8 cellular contexts compared by ENCODE assay signal in genomic region chr1:150548632-150549495, GRCh38. TPM values are rescaled to one million over a fixed set of nuclear protein-coding genes. Genes with fewer than 3 reads are reported as not detected.
DNase-seq lines count a peak whose midpoint lies in the region; ATAC-seq, FAIRE-seq and TF ChIP-seq lines count a peak whose summit lies in the region.

Gene ADAMTSL4 (plus strand): TSS chr1:150549408. CDS start chr1:150552289, 2,881 bp downstream.

- H3K4me1 ChIP-seq in gastroesophageal sphincter (peaks cover 0 to 66% (median 17%) of the 10 kb centered on the region in 3 donors), neural progenitor cell (peaks cover 17% of the 10 kb centered on the region)

- TF ChIP-seq EP300 in gastroesophageal sphincter (IDR thresholded peaks at IDR 0.05): no peak

- H4K20me1 ChIP-seq in neural progenitor cell (ENCODE audit: low read depth): peaks cover 18% of the 10 kb centered on the region

- H3K4me3 ChIP-seq in H7 (ENCODE audit: insufficient read depth, low read depth, low read length) (peak within 1 kb of the TSS; percentile 62), gastroesophageal sphincter (peak within 1 kb of the TSS; percentile 63 to 69), neural progenitor cell (peak within 1 kb of the TSS; percentile 65)

- peak; percentile 38 to 40 for TF ChIP-seq POLR2A in gastroesophageal sphincter (IDR thresholded peaks at IDR 0.05)

- peaks cover 17% of the 10 kb centered on the region for H3K27me3 ChIP-seq in H7 (ENCODE audit: control insufficient read depth, insufficient read depth, low read length)
- H3K27me3 ChIP-seq in gastroesophageal sphincter: no peaks in the 10 kb centered on the region
- peaks cover 48% of the 10 kb centered on the region for H3K27me3 ChIP-seq in neural progenitor cell

- peak within 1 kb of the TSS; percentile 85 for H3K4me2 ChIP-seq in neural progenitor cell

- no peaks in the 10 kb centered on the region for H3K36me3 Mint-ChIP-seq in activated T-helper 17 cell treated with anti-CD3 and anti-CD28 coated beads, Interleukin-2, amount 50 U/mL, for 72 hours (ENCODE audit: low read depth)
- no peaks in the 10 kb centered on the region for H3K36me3 Mint-ChIP-seq in neural progenitor cell

- FAIRE-seq in D721Med (lab: Jason Lieb, UNC): no peak

- no peaks in the 10 kb centered on the region for H3K79me2 ChIP-seq in neural progenitor cell (ENCODE audit: low read depth)

- peak; percentile 76 for ATAC-seq in activated T-helper 17 cell treated with anti-CD3 and anti-CD28 coated beads, Interleukin-2, amount 50 U/mL, for 72 hours (replicated peaks)
- ATAC-seq in gastroesophageal sphincter (peak; percentile 62), GM19328 (IDR thresholded peaks at IDR 0.05; ENCODE audit: unreplicated experiment) (no peak), GM18858 (IDR thresholded peaks at IDR 0.05; ENCODE audit: unreplicated experiment) (no peak)

- H3K27ac ChIP-seq in gastroesophageal sphincter (peak within 1 kb of the TSS; percentile 74 to 98 (median 94)), neural progenitor cell (no peak within 1 kb of the TSS)

- H3K36me3 ChIP-seq in H7 (replicated peaks; ENCODE audit: control insufficient read depth, insufficient read depth, low read length) (no peaks in the 10 kb centered on the region), gastroesophageal sphincter (peaks cover 0 to 2% of the 10 kb centered on the region in 2 donors), neural progenitor cell (no peaks in the 10 kb centered on the region)

- no peak within 1 kb of the TSS for H3K9ac ChIP-seq in neural progenitor cell

- peaks cover 33% of the 10 kb centered on the region for H3F3A ChIP-seq in neural progenitor cell (ENCODE audit: low read depth)

- peak within 1 kb of the TSS; percentile 77 for H3K4me3 Mint-ChIP-seq in activated T-helper 17 cell treated with anti-CD3 and anti-CD28 coated beads, Interleukin-2, amount 50 U/mL, for 72 hours
- H3K4me3 Mint-ChIP-seq in neural progenitor cell: peak within 1 kb of the TSS; percentile 87

- H3K27ac Mint-ChIP-seq in activated T-helper 17 cell treated with anti-CD3 and anti-CD28 coated beads, Interleukin-2, amount 50 U/mL, for 72 hours: no peak within 1 kb of the TSS
- no peak within 1 kb of the TSS for H3K27ac Mint-ChIP-seq in neural progenitor cell

- H2AFZ ChIP-seq in neural progenitor cell (replicated peaks): peak within 1 kb of the TSS; percentile 92

- H3K9me3 ChIP-seq in gastroesophageal sphincter (no peaks in the 10 kb centered on the region), neural progenitor cell (ENCODE audit: low read depth) (no peaks in the 10 kb centered on the region)

- 0 to 3% methylated on average over 5 to 6 of the region's 91 CpGs for WGBS in gastroesophageal sphincter (ENCODE audit: low coverage in 1 of 2), 2 donors

- no peaks in the 10 kb centered on the region for H3K4me1 Mint-ChIP-seq in activated T-helper 17 cell treated with anti-CD3 and anti-CD28 coated beads, Interleukin-2, amount 50 U/mL, for 72 hours
- peaks cover 25% of the 10 kb centered on the region for H3K4me1 Mint-ChIP-seq in neural progenitor cell

- H3K27me3 Mint-ChIP-seq in activated T-helper 17 cell treated with anti-CD3 and anti-CD28 coated beads, Interleukin-2, amount 50 U/mL, for 72 hours: no peaks in the 10 kb centered on the region
- H3K27me3 Mint-ChIP-seq in neural progenitor cell (ENCODE audit: insufficient read depth, low read depth): peaks cover 23% of the 10 kb centered on the region

- TF ChIP-seq CTCF in D721Med (IDR thresholded peaks at IDR 0.05; ENCODE audit: insufficient read depth, missing control alignments) (no peak), gastroesophageal sphincter (IDR thresholded peaks at IDR 0.05) (peak in 3 of 4 experiments; percentile 36 to 52 (median 44)), neural progenitor cell (IDR thresholded peaks at IDR 0.05) (peak; percentile 33)

- DNase-seq in D721Med (ENCODE audit: insufficient read length, low spot score) (peak; percentile 89), H7 (peak; percentile 92), NCI-H510A (lab: John Stamatoyannopoulos, UW) (peak; percentile 53), neural progenitor cell (ENCODE audit: low spot score) (peak; percentile 89)

- H3K9me3 Mint-ChIP-seq in activated T-helper 17 cell treated with anti-CD3 and anti-CD28 coated beads, Interleukin-2, amount 50 U/mL, for 72 hours: no peaks in the 10 kb centered on the region
- H3K9me3 Mint-ChIP-seq in neural progenitor cell: no peaks in the 10 kb centered on the region

RNA-seq across cellular contexts. Expression of gene ADAMTSL4, which starts in this region (rescaled TPM):
- total RNA-seq in H7 (2014; rRNA removed; shearing (Covaris generic)): 4.2 and 8.1 TPM in 2 replicates
- total RNA-seq in activated T-helper 17 cell treated with anti-CD3 and anti-CD28 coated beads, Interleukin-2, amount 50 U/mL, for 72 hours: under 1 TPM; 0.29 to 0.37 TPM
- 10 to 100 TPM; 27.1 to 66.5 (median 36.3) TPM for total RNA-seq in gastroesophageal sphincter
- total RNA-seq in neural progenitor cell (ENCODE audit: low replicate concordance): not detected in 2 replicates

Comparison
In these comparisons a context has a peak if more than half of its experiments do, and no peak if none do; other contexts are left out.
1. Peak in ATAC-seq in activated T-helper 17 cell treated with anti-CD3 and anti-CD28 coated beads, Interleukin-2, amount 50 U/mL, for 72 hours; RNA of the gene not detected or under 1 TPM.
2. Peak in DNase-seq, H3K4me3 ChIP-seq and H3K4me2 ChIP-seq in neural progenitor cell; RNA of the gene not detected or under 1 TPM.